11 cellular contexts compared by ENCODE assay signal in the genomic region with DNA sequence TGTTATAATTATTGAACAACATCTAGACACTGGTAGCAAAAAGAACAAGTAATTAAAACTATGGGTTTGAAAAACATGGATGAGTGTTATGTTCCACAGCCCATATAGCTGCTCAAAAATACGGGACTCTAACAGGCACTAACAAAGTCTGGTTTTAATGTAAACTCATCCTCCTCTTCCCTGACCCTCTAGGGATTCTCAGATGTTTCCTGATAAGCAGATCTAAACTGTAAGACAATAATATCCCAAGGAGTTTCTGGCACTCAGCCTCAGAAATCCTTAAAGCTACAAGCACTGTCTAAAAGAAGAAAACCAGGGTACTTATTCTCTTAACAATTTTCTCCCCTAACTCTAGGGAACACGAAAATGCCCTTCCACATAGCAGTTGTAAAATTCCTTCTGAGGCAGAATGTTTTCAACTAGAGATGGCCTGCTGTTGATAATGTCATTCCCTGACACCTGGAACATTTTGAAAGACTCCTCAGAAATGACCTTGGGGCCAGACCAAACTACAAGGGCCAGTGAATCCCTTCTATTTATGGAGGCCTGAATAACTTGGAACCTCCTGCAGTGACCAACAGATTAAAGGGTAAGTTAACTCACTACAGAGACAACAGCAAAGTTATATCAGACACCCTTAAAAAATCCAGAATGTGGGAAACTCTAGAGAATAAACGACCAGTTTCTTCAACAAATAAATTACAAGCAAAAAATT. TPM values are rescaled to one million over a fixed set of nuclear protein-coding genes. Genes with fewer than 3 reads are reported as not detected.
DNase-seq lines count a peak whose midpoint lies in the region; ATAC-seq and TF ChIP-seq lines count a peak whose summit lies in the region.
"Had no signal": no experiment of that assay in that cellular context is flagged by ENCODE, and none has a peak within 500 bp of the region (broad histone marks: within the 10 kb centered on the region; RNA-seq: fewer than 3 reads in every experiment).

No MANE protein-coding gene starts in this region.

- H3K4me2 ChIP-seq in BLaER1 treated with 17β-estradiol and CSF1 and Interleukin-3, amounts not matched to agents 10 nM and 100 nM = peak overlapping the region in 8 of 11 experiments; percentile 4 to 76 (median 50); a peak in 16 of 22 replicates

- no peak overlapping the region for H3K4me3 Mint-ChIP-seq in activated naive CD4-positive, alpha-beta T cell treated with anti-CD3 and anti-CD28 coated beads for 36 hours

- no peaks in the 10 kb centered on the region for H3K27me3 Mint-ChIP-seq in activated naive CD4-positive, alpha-beta T cell treated with anti-CD3 and anti-CD28 coated beads for 36 hours (ENCODE audit: low read depth)

- peak overlapping the region in 4 of 11 experiments; percentile 11 to 54 (median 16); a peak in 5 of 22 replicates for H3K9ac ChIP-seq in BLaER1 treated with 17β-estradiol and CSF1 and Interleukin-3, amounts not matched to agents 10 nM and 100 nM

- 2 to 10% (median 8%) methylated on average over 3 of the region's 3 CpGs for WGBS in ovary, 3 donors

- no peak overlapping the region for H3K27ac Mint-ChIP-seq in activated naive CD4-positive, alpha-beta T cell treated with anti-CD3 and anti-CD28 coated beads for 36 hours
- H3K27ac Mint-ChIP-seq in activated naive CD4-positive, alpha-beta T cell treated with anti-CD3 and anti-CD28 coated beads, Interleukin-2, amount 50 U/mL, for 72 hours = no peak overlapping the region
- H3K27ac Mint-ChIP-seq: activated T-helper 2 cell treated with anti-CD3 and anti-CD28 coated beads, Interferon-gamma antibody, Interleukin-2, Interleukin-4, amounts not matched to agents 10 μg/mL and 5 μg/mL and 100 μg/mL, durations not matched to agents 14 hours and 24 hours and 36 hours had no signal

- intact Hi-C loops in ovary (cut with DNase I) = no loop called here
- intact Hi-C loops in activated naive CD4-positive, alpha-beta T cell treated with anti-CD3 and anti-CD28 coated beads for 36 hours (cut with micrococcal nuclease) = no loop called here

- DNase-seq in RPMI7951 (ENCODE audit: low read depth) (peak; percentile 83), fibroblast of gingiva (ENCODE audit: low read depth) (peak; percentile 32), ovary (no peak)
- DNase-seq in activated CD8-positive, alpha-beta memory T cell treated with anti-CD3 and anti-CD28 coated beads for 24 hours = no peak
- DNase-seq in activated naive CD4-positive, alpha-beta T cell treated with anti-CD3 and anti-CD28 coated beads for 36 hours = no peak
- DNase-seq in activated naive CD4-positive, alpha-beta T cell treated with anti-CD3 and anti-CD28 coated beads, Interleukin-2, amount 50 U/mL, for 72 hours (ENCODE audit: low spot score in 2 of 2) = no peak
- DNase-seq: NCI-H1105, thyroid gland had no signal

- no peak overlapping the region for H3K4me3 ChIP-seq in BLaER1 treated with 17β-estradiol and CSF1 and Interleukin-3, amounts not matched to agents 10 nM and 100 nM
- H3K4me3 ChIP-seq in ovary = no peak overlapping the region
- H3K4me3 ChIP-seq: thyroid gland had no signal

- no peaks in the 10 kb centered on the region for H3K27me3 ChIP-seq in BLaER1 treated with 17β-estradiol and CSF1 and Interleukin-3, amounts not matched to agents 10 nM and 100 nM
- H3K27me3 ChIP-seq in ovary = no peaks in the 10 kb centered on the region
- H3K27me3 ChIP-seq: thyroid gland had no signal

- TF ChIP-seq EP300 in ovary (IDR thresholded peaks at IDR 0.05) = no peak

- no peaks in the 10 kb centered on the region for H3K9me3 Mint-ChIP-seq in activated naive CD4-positive, alpha-beta T cell treated with anti-CD3 and anti-CD28 coated beads for 36 hours
- no peaks in the 10 kb centered on the region for H3K9me3 Mint-ChIP-seq in activated naive CD4-positive, alpha-beta T cell treated with anti-CD3 and anti-CD28 coated beads, Interleukin-2, amount 50 U/mL, for 72 hours
- H3K9me3 Mint-ChIP-seq: activated T-helper 2 cell treated with anti-CD3 and anti-CD28 coated beads, Interferon-gamma antibody, Interleukin-2, Interleukin-4, amounts not matched to agents 10 μg/mL and 5 μg/mL and 100 μg/mL, durations not matched to agents 14 hours and 24 hours and 36 hours had no signal

- peaks cover 19% of the 10 kb centered on the region for H3K4me1 Mint-ChIP-seq in activated naive CD4-positive, alpha-beta T cell treated with anti-CD3 and anti-CD28 coated beads for 36 hours (ENCODE audit: low read depth)

- H3K9me3 ChIP-seq in BLaER1 treated with 17β-estradiol and CSF1 and Interleukin-3, amounts not matched to agents 10 nM and 100 nM (replicated peaks in 1 of 11) = no peaks in the 10 kb centered on the region
- no peaks in the 10 kb centered on the region for H3K9me3 ChIP-seq in ovary
- H3K9me3 ChIP-seq: thyroid gland had no signal

- TF ChIP-seq POLR2A in ovary (IDR thresholded peaks at IDR 0.05) = no peak

- no peak for TF ChIP-seq CTCF in ovary (IDR thresholded peaks at IDR 0.05)

- CTCF ChIA-PET in activated naive CD4-positive, alpha-beta T cell treated with anti-CD3 and anti-CD28 coated beads for 36 hours (lab: Charles Lee) = interaction anchor here (0.9 to 1.0 kb wide), 3 partner anchors 9 to 152 kb away, joined by 3 read pairs; a partner anchor contains a TSS

- H3K4me1 ChIP-seq in BLaER1 treated with 17β-estradiol and CSF1 and Interleukin-3, amounts not matched to agents 10 nM and 100 nM = peaks cover 27 to 53% (median 45%) of the 10 kb centered on the region in 10 experiments
- peaks cover 17% of the 10 kb centered on the region for H3K4me1 ChIP-seq in ovary (ENCODE audit: insufficient read depth)

- no peaks in the 10 kb centered on the region for H3K36me3 Mint-ChIP-seq in activated naive CD4-positive, alpha-beta T cell treated with anti-CD3 and anti-CD28 coated beads for 36 hours (ENCODE audit: low read depth)
- H3K36me3 Mint-ChIP-seq in activated naive CD4-positive, alpha-beta T cell treated with anti-CD3 and anti-CD28 coated beads, Interleukin-2, amount 50 U/mL, for 72 hours = peaks cover 0 to 5% of the 10 kb centered on the region in 2 donors

- H3K27ac ChIP-seq in BLaER1 treated with 17β-estradiol and CSF1 and Interleukin-3, amounts not matched to agents 10 nM and 100 nM = peak overlapping the region in 1 of 11 experiments; percentile 14; a peak in 3 of 22 replicates
- peak overlapping the region; percentile 48 to 68 for H3K27ac ChIP-seq in ovary
- H3K27ac ChIP-seq: thyroid gland had no signal

- no peak for ATAC-seq in HG03159 (IDR thresholded peaks at IDR 0.05; ENCODE audit: unreplicated experiment)
- no peak for ATAC-seq in activated naive CD4-positive, alpha-beta T cell treated with anti-CD3 and anti-CD28 coated beads, Interleukin-2, amount 50 U/mL, for 72 hours

- no peaks in the 10 kb centered on the region; a peak in 1 of 22 replicates for H4K20me1 ChIP-seq in BLaER1 treated with 17β-estradiol and CSF1 and Interleukin-3, amounts not matched to agents 10 nM and 100 nM

- H3K36me3 ChIP-seq in BLaER1 treated with 17β-estradiol and CSF1 and Interleukin-3, amounts not matched to agents 10 nM and 100 nM = 0 out of 22 replicates have a peak, but pooled peaks cover 0 to 3% (median 0%) of the 10 kb centered on the region in 11 experiments
- no peaks in the 10 kb centered on the region for H3K36me3 ChIP-seq in ovary
- H3K36me3 ChIP-seq: thyroid gland had no signal

RNA-seq across cellular contexts. Expression of a gene that starts 12.7 kb away (rescaled TPM):
- total RNA-seq in RPMI7951 (2014; rRNA removed; shearing (Covaris generic)) = 5.9 and 7.2 TPM in 2 replicates
- total RNA-seq in ovary = 10 to 100 TPM; 10.8 to 25.4 (median 20.3) TPM
- 10 to 100 TPM; 12.9 to 23.1 TPM for polyA plus RNA-seq in ovary
- total RNA-seq in activated naive CD4-positive, alpha-beta T cell treated with anti-CD3 and anti-CD28 coated beads for 36 hours = 1 to 10 TPM; 2.2 to 2.4 TPM
- total RNA-seq in activated naive CD4-positive, alpha-beta T cell treated with anti-CD3 and anti-CD28 coated beads, Interleukin-2, amount 50 U/mL, for 72 hours = 1 to 10 TPM; 3.2 to 3.4 TPM

Comparison
In these comparisons a context has a peak if more than half of its experiments do, and no peak if none do; other contexts are left out.
1. DNase-seq: peak in RPMI7951 (single experiment) and fibroblast of gingiva (single experiment); none in ovary (0 of 5), activated CD8-positive, alpha-beta memory T cell treated with anti-CD3 and anti-CD28 coated beads for 24 hours (single experiment), activated naive CD4-positive, alpha-beta T cell treated with anti-CD3 and anti-CD28 coated beads for 36 hours (single experiment) and activated naive CD4-positive, alpha-beta T cell treated with anti-CD3 and anti-CD28 coated beads, Interleukin-2, amount 50 U/mL, for 72 hours (0 of 2).